In the genomic region with DNA sequence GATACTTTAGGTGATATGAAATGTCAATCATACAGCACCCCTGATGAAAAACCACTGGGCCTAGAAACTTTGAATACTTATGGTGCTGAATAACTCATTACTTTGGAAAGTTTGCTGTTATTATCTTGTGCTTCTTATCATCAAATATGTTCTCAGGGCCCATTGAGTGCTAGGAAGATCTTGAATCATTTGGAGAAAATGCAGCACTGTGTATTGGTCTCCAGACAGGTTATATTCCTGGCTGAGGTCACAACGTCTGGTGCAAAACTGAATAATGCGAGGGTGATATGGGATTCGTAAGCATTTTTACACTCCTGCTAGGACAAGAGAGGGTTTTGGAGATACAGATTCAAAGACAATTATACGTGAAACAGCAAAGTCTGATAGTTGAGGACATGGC, we compare ENCODE assay signal across 1 cellular context.
TF ChIP-seq lines count a peak whose summit lies in the region.

No MANE protein-coding gene starts in this region.

TF ChIP-seq in A549, 52 proteins besides CTCF, POLR2A, EP300 and RAD21:
- TF ChIP-seq HDAC2 (IDR thresholded peaks at IDR 0.05) (no peak), GATA3 (IDR thresholded peaks at IDR 0.05; ENCODE audit: borderline replicate concordance) (no peak), NPAS2 (CRISPR knock-in tag; IDR thresholded peaks at IDR 0.05; ENCODE audit: borderline replicate concordance) (no peak)
- TF ChIP-seq, protein P1, sequence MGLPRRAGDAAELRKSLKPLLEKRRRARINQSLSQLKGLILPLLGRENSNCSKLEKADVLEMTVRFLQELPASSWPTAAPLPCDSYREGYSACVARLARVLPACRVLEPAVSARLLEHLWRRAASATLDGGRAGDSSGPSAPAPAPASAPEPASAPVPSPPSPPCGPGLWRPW (IDR thresholded peaks at IDR 0.05): no peak
